In genomic region chr1:156682166-156682890, GRCh38 we compare ENCODE assay signal across 21 cellular contexts. TPM values are rescaled to one million over a fixed set of nuclear protein-coding genes. Genes with fewer than 3 reads are reported as not detected.
DNase-seq lines count a peak whose midpoint lies in the region; ATAC-seq, FAIRE-seq and TF ChIP-seq lines count a peak whose summit lies in the region.
"Had no signal": no experiment of that assay in that cellular context is flagged by ENCODE, and none has a peak within 500 bp of the region (broad histone marks: within the 10 kb centered on the region; RNA-seq: fewer than 3 reads in every experiment).

No MANE protein-coding gene starts in this region.

- intact Hi-C loops in activated B cell treated with CpG ODN at 0.5 μM for 24 hours (cut with micrococcal nuclease), result no loop called here

- peaks cover 15% of the 10 kb centered on the region for H3K27me3 Mint-ChIP-seq in GM23338 (ENCODE audit: insufficient read depth, low read depth, poor library complexity)
- H3K27me3 Mint-ChIP-seq in activated B cell treated with CpG ODN at 0.5 μM for 24 hours, result peaks cover 59% of the 10 kb centered on the region
- peaks cover 3% of the 10 kb centered on the region for H3K27me3 Mint-ChIP-seq in glutamatergic neuron (ENCODE audit: unreplicated experiment)

- TF ChIP-seq RAD21 in A549 (conservative IDR thresholded peaks at IDR 0.05 in 1 of 2, IDR thresholded peaks at IDR 0.05 in 1 of 2), result no peak

- 69% methylated on average over 5 of the region's 5 CpGs for WGBS in A549 (ENCODE audit: missing lambda C conversion rate)

- no peak for FAIRE-seq in A549 (lab: Jason Lieb, UNC)
- FAIRE-seq: GM18507 had no signal

- H3K27ac ChIP-seq in A549, result no peak overlapping the region
- H3K27ac ChIP-seq in GM23338 (ENCODE audit: low read depth), result no peak overlapping the region
- H3K27ac ChIP-seq: epithelial cell of prostate, SJSA1 had no signal

- CTCF ChIA-PET in A549 (lab: Yijun Ruan, JAX), result interaction anchor here (0.6 to 52.1 kb wide), 8 partner anchors 8 to 245 kb away, joined by 3 to 2258 read pairs (median 106); partner anchors contain the start of genes CRABP2, HAPLN2, ISG20L2 and METTL25B
- CTCF ChIA-PET in activated B cell treated with CpG ODN at 0.5 μM for 24 hours (lab: Charles Lee), result interaction anchor here (0.6 to 8.2 kb wide), 5 partner anchors 21 to 208 kb away, joined by 3 to 63 read pairs (median 5); no protein-coding TSS in a partner anchor

- no peaks in the 10 kb centered on the region for H3K36me3 ChIP-seq in GM23338 (ENCODE audit: insufficient read depth)
- H3K36me3 ChIP-seq: SJSA1 had no signal

- DNase-seq in A549 (ENCODE audit: low read depth in 1 of 2, low spot score in 1 of 2) (no peak), GM23338 (ENCODE audit: low spot score) (peak; percentile 80), activated B cell treated with CpG ODN at 0.5 μM for 24 hours (no peak), glutamatergic neuron (peak; percentile 34), NCI-H226 (no peak), NCI-H774 (lab: John Stamatoyannopoulos, UW) (no peak)
- DNase-seq: activated naive CD8-positive, alpha-beta T cell treated with anti-CD3 and anti-CD28 coated beads for 36 hours; activated T-cell treated with anti-CD3 and anti-CD28 coated beads, Interleukin-2, amount 50 U/mL, for 72 hours; CD8-positive, alpha-beta memory T cell; EL; NCI-H1417; NCI-H524 treated with DMSO at 0.1 percent for 48 hours had no signal

- H3K9me3 Mint-ChIP-seq in GM23338 (no peaks in the 10 kb centered on the region; the same call in 2 of the 3 replicates), activated B cell treated with CpG ODN at 0.5 μM for 24 hours (no peaks in the 10 kb centered on the region), glutamatergic neuron (ENCODE audit: unreplicated experiment) (peaks cover 1% of the 10 kb centered on the region)
- H3K9me3 Mint-ChIP-seq: activated naive CD8-positive, alpha-beta T cell treated with anti-CD3 and anti-CD28 coated beads for 36 hours; activated T-cell treated with anti-CD3 and anti-CD28 coated beads, Interleukin-2, amount 50 U/mL, for 72 hours; CD8-positive, alpha-beta memory T cell had no signal

- H3K4me2 ChIP-seq in A549 (no peak overlapping the region), GM23338 (no peak overlapping the region)

- H3K36me3 Mint-ChIP-seq in GM23338 (ENCODE audit: low read depth) (no peaks in the 10 kb centered on the region; the same call in 2 of the 3 replicates), activated B cell treated with CpG ODN at 0.5 μM for 24 hours (ENCODE audit: low read depth) (no peaks in the 10 kb centered on the region), glutamatergic neuron (ENCODE audit: unreplicated experiment) (no peaks in the 10 kb centered on the region)
- H3K36me3 Mint-ChIP-seq: activated naive CD8-positive, alpha-beta T cell treated with anti-CD3 and anti-CD28 coated beads for 36 hours; CD8-positive, alpha-beta memory T cell had no signal

- no peak for TF ChIP-seq EP300 in A549 (IDR thresholded peaks at IDR 0.05)

- H3K4me3 ChIP-seq in A549 (no peak overlapping the region), GM23338 (no peak overlapping the region)
- H3K4me3 ChIP-seq: SJSA1 had no signal

- no peaks in the 10 kb centered on the region for H4K20me1 ChIP-seq in GM23338 (replicated peaks; ENCODE audit: insufficient read depth)

- no peaks in the 10 kb centered on the region for H3K9me3 ChIP-seq in A549
- H3K9me3 ChIP-seq: SJSA1 had no signal

- POLR2A ChIA-PET in A549 (lab: Yijun Ruan, JAX) (no interaction called here), activated B cell treated with CpG ODN at 0.5 μM for 24 hours (lab: Charles Lee) (interaction anchor here (0.9 kb wide), 1 partner anchor 46 kb away, joined by 4 read pairs; the partner anchor contains the start of gene METTL25B)

- no peaks in the 10 kb centered on the region for H3F3A ChIP-seq in GM23338 (replicated peaks; ENCODE audit: low read depth)

- H3K79me2 ChIP-seq in GM23338 (replicated peaks; ENCODE audit: insufficient read depth), result no peaks in the 10 kb centered on the region

- H2AFZ ChIP-seq in GM23338, result peak overlapping the region; percentile 87

- TF ChIP-seq POLR2A in A549 (IDR thresholded peaks at IDR 0.05; ENCODE audit: low read length), result no peak

- no peaks in the 10 kb centered on the region for H3K9me2 ChIP-seq in GM23338 (ENCODE audit: insufficient read depth)

- ATAC-seq in A549, result peak; percentile 65 to 70; a peak in 5 of 6 replicates
- ATAC-seq in GM23338, result peak; percentile 63
- ATAC-seq in activated B cell treated with CpG ODN at 0.5 μM for 24 hours (ENCODE audit: low read depth), result peak; percentile 45
- no peak for ATAC-seq in HG03571 (IDR thresholded peaks at IDR 0.05; ENCODE audit: unreplicated experiment)
- ATAC-seq in GM21737 (IDR thresholded peaks at IDR 0.05; ENCODE audit: unreplicated experiment), result no peak
- ATAC-seq: activated T-cell treated with anti-CD3 and anti-CD28 coated beads, Interleukin-2, amount 50 U/mL, for 72 hours had no signal

- TF ChIP-seq CTCF in A549 (IDR thresholded peaks at IDR 0.05), result no peak
- peak; percentile 34 to 54 for TF ChIP-seq CTCF in GM23338 (conservative IDR thresholded peaks at IDR 0.05; ENCODE audit: low read depth in 2 of 2)
- TF ChIP-seq CTCF in activated B cell treated with CpG ODN at 0.5 μM for 24 hours (IDR thresholded peaks at IDR 0.05), result no peak
- no peak for TF ChIP-seq CTCF in glutamatergic neuron (IDR thresholded peaks at IDR 0.05; ENCODE audit: partially characterized antibody, unreplicated experiment)

- H3K4me1 Mint-ChIP-seq in GM23338 (peaks cover 31% of the 10 kb centered on the region), activated B cell treated with CpG ODN at 0.5 μM for 24 hours (peaks cover 40% of the 10 kb centered on the region), glutamatergic neuron (ENCODE audit: low read depth, unreplicated experiment) (peaks cover 8% of the 10 kb centered on the region)

- H3K27ac Mint-ChIP-seq in GM23338 (no peak overlapping the region), activated B cell treated with CpG ODN at 0.5 μM for 24 hours (no peak overlapping the region), glutamatergic neuron (ENCODE audit: unreplicated experiment) (no peak overlapping the region)
- H3K27ac Mint-ChIP-seq: activated naive CD8-positive, alpha-beta T cell treated with anti-CD3 and anti-CD28 coated beads for 36 hours; activated T-cell treated with anti-CD3 and anti-CD28 coated beads, Interleukin-2, amount 50 U/mL, for 72 hours; CD8-positive, alpha-beta memory T cell had no signal

- H3K4me1 ChIP-seq in A549 (peaks cover 22% of the 10 kb centered on the region), GM23338 (ENCODE audit: insufficient read depth) (peaks cover 13% of the 10 kb centered on the region)

- H3K27me3 ChIP-seq in GM23338 (ENCODE audit: insufficient read depth), result peaks cover 5% of the 10 kb centered on the region

- H3K4me3 Mint-ChIP-seq in GM23338, result no peak overlapping the region
- no peak overlapping the region for H3K4me3 Mint-ChIP-seq in activated B cell treated with CpG ODN at 0.5 μM for 24 hours
- H3K4me3 Mint-ChIP-seq in glutamatergic neuron (ENCODE audit: unreplicated experiment), result no peak overlapping the region
- H3K4me3 Mint-ChIP-seq: activated naive CD8-positive, alpha-beta T cell treated with anti-CD3 and anti-CD28 coated beads for 36 hours; activated T-cell treated with anti-CD3 and anti-CD28 coated beads, Interleukin-2, amount 50 U/mL, for 72 hours; CD8-positive, alpha-beta memory T cell had no signal

RNA-seq across cellular contexts. Expression of gene NES, which starts 5.1 kb away (rescaled TPM):
- 0.57 and 0.65 TPM in 2 replicates for polyA plus RNA-seq in A549 (2011; rRNA removed)
- 0.34 and 0.39 TPM in 2 replicates for polyA plus RNA-seq in A549 (2012; cell fraction: cytosol; rRNA removed)
- polyA plus RNA-seq in A549 (2012; cell fraction: nucleus; rRNA removed), result 2.5 and 2.7 TPM in 2 replicates
- 2.1 to 2.8 TPM (median 2.1 TPM) in 3 replicates for polyA plus RNA-seq in A549 (2017; fragmentation: RNase III; extraction: RNeasy Plus Mini Kit Qiagen cat#74134 plus additional on column Dnase treatment)
- 0.45 and 0.54 TPM in 2 replicates for polyA minus RNA-seq in A549 (2011; rRNA and poly(A)+ RNA removed)
- total RNA-seq in GM23338 (2014; rRNA removed; shearing (Covaris generic)), result 85.3 and 95.9 TPM in 2 replicates
- polyA plus RNA-seq in GM23338 (2016; fragmentation: Nextera tagmentation; extraction: Ambion mirVana), result 25.0 and 27.5 TPM in 2 replicates
- not detected in 2 replicates for total RNA-seq in activated B cell treated with CpG ODN at 0.5 μM for 24 hours
- 375 TPM for total RNA-seq in glutamatergic neuron (ENCODE audit: unreplicated experiment)
- total RNA-seq: CD8-positive, alpha-beta memory T cell; mononuclear cell; OCI-LY7; T-helper 2 cell treated with Interferon-gamma antibody and Interleukin-4, amounts not matched to agents 100 ng/mL and 5 ng/mL, for 36 hours had no signal
- polyA plus RNA-seq: CD8-positive, alpha-beta memory T cell had no signal

RNA-seq across cellular contexts. Expression of gene CRABP2, which starts 23.1 kb away (rescaled TPM):
- polyA plus RNA-seq in A549 (2011; rRNA removed), result 1.4 and 1.7 TPM in 2 replicates
- polyA plus RNA-seq in A549 (2012; cell fraction: cytosol; rRNA removed), result 2.9 and 3.8 TPM in 2 replicates
- polyA plus RNA-seq in A549 (2012; cell fraction: nucleus; rRNA removed), result 6.1 and 8.7 TPM in 2 replicates
- 15.6 to 19.1 TPM (median 17.9 TPM) in 3 replicates for polyA plus RNA-seq in A549 (2017; fragmentation: RNase III; extraction: RNeasy Plus Mini Kit Qiagen cat#74134 plus additional on column Dnase treatment)
- polyA minus RNA-seq in A549 (2011; rRNA and poly(A)+ RNA removed), result 1.0 TPM in 1 of 2 replicates, not detected in the other
- total RNA-seq in GM23338 (2014; rRNA removed; shearing (Covaris generic)), result 35.1 and 45.9 TPM in 2 replicates
- polyA plus RNA-seq in GM23338 (2016; fragmentation: Nextera tagmentation; extraction: Ambion mirVana), result 137 and 138 TPM in 2 replicates
- total RNA-seq in activated B cell treated with CpG ODN at 0.5 μM for 24 hours, result 0.55 and 0.66 TPM in 2 replicates
- 2.4 TPM for total RNA-seq in glutamatergic neuron (ENCODE audit: unreplicated experiment)
- polyA plus RNA-seq: CD8-positive, alpha-beta memory T cell had no signal

RNA-seq across cellular contexts. Expression of gene BCAN, which starts 40.4 kb away (rescaled TPM):
- polyA plus RNA-seq in A549 (2011; rRNA removed) (0.12 TPM in 1 of 2 replicates, not detected in the other), A549 (2017; fragmentation: RNase III; extraction: RNeasy Plus Mini Kit Qiagen cat#74134 plus additional on column Dnase treatment) (not detected in 3 replicates), GM23338 (2016; fragmentation: Nextera tagmentation; extraction: Ambion mirVana) (2.3 and 3.6 TPM in 2 replicates)
- polyA plus RNA-seq in A549 (2012; cell fraction: cytosol; rRNA removed), result 0.03 TPM in 1 of 2 replicates, not detected in the other
- 0.07 and 0.18 TPM in 2 replicates for polyA plus RNA-seq in A549 (2012; cell fraction: nucleus; rRNA removed)
- polyA minus RNA-seq in A549 (2011; rRNA and poly(A)+ RNA removed), result not detected in 2 replicates
- 5.5 and 8.0 TPM in 2 replicates for total RNA-seq in GM23338 (2014; rRNA removed; shearing (Covaris generic))
- total RNA-seq in activated B cell treated with CpG ODN at 0.5 μM for 24 hours (0.27 and 0.51 TPM in 2 replicates), glutamatergic neuron (ENCODE audit: unreplicated experiment) (10.3 TPM)
- total RNA-seq: activated naive CD8-positive, alpha-beta T cell treated with anti-CD3 and anti-CD28 coated beads for 36 hours; CD8-positive, alpha-beta memory T cell; LHCN-M2; mononuclear cell; OCI-LY7; SJSA1; T-helper 2 cell treated with Interferon-gamma antibody and Interleukin-4, amounts not matched to agents 100 ng/mL and 5 ng/mL, for 36 hours had no signal
- polyA plus RNA-seq: CD8-positive, alpha-beta memory T cell had no signal

RNA-seq across cellular contexts. Expression of gene METTL25B, which starts 45.9 kb away (rescaled TPM):
- polyA plus RNA-seq in A549 (2011; rRNA removed), result 18.5 and 22.1 TPM in 2 replicates
- 19.4 and 21.3 TPM in 2 replicates for polyA plus RNA-seq in A549 (2012; cell fraction: cytosol; rRNA removed)
- 34.1 and 34.8 TPM in 2 replicates for polyA plus RNA-seq in A549 (2012; cell fraction: nucleus; rRNA removed)
- polyA plus RNA-seq in A549 (2017; fragmentation: RNase III; extraction: RNeasy Plus Mini Kit Qiagen cat#74134 plus additional on column Dnase treatment), result 15.7 to 21.7 TPM (median 16.7 TPM) in 3 replicates
- 19.6 and 21.6 TPM in 2 replicates for polyA minus RNA-seq in A549 (2011; rRNA and poly(A)+ RNA removed)
- 12.9 and 18.3 TPM in 2 replicates for total RNA-seq in GM23338 (2014; rRNA removed; shearing (Covaris generic))
- 18.1 and 21.1 TPM in 2 replicates for polyA plus RNA-seq in GM23338 (2016; fragmentation: Nextera tagmentation; extraction: Ambion mirVana)
- total RNA-seq in activated B cell treated with CpG ODN at 0.5 μM for 24 hours, result 54.5 and 56.7 TPM in 2 replicates
- 27.1 TPM for total RNA-seq in glutamatergic neuron (ENCODE audit: unreplicated experiment)

RNA-seq across cellular contexts. Expression of gene ISG20L2, which starts 46.2 kb away (rescaled TPM):
- polyA plus RNA-seq in A549 (2011; rRNA removed), result 42.5 and 55.7 TPM in 2 replicates
- 29.2 and 35.7 TPM in 2 replicates for polyA plus RNA-seq in A549 (2012; cell fraction: cytosol; rRNA removed)
- 12.5 and 17.9 TPM in 2 replicates for polyA plus RNA-seq in A549 (2012; cell fraction: nucleus; rRNA removed)
- polyA plus RNA-seq in A549 (2017; fragmentation: RNase III; extraction: RNeasy Plus Mini Kit Qiagen cat#74134 plus additional on column Dnase treatment), result 27.6 to 31.4 TPM (median 29.6 TPM) in 3 replicates
- 44.0 and 56.0 TPM in 2 replicates for polyA minus RNA-seq in A549 (2011; rRNA and poly(A)+ RNA removed)
- total RNA-seq in GM23338 (2014; rRNA removed; shearing (Covaris generic)), result 34.9 and 50.9 TPM in 2 replicates
- 22.2 and 23.1 TPM in 2 replicates for polyA plus RNA-seq in GM23338 (2016; fragmentation: Nextera tagmentation; extraction: Ambion mirVana)
- total RNA-seq in activated B cell treated with CpG ODN at 0.5 μM for 24 hours, result 50.8 and 53.0 TPM in 2 replicates
- total RNA-seq in glutamatergic neuron (ENCODE audit: unreplicated experiment), result 32.6 TPM

Comparison
In these comparisons a context has a peak if more than half of its experiments do, and no peak if none do; other contexts are left out.
1. ATAC-seq: peak in A549 (2 of 2), GM23338 (single experiment) and activated B cell treated with CpG ODN at 0.5 μM for 24 hours (single experiment); none in HG03571 (single experiment) and GM21737 (single experiment).
2. DNase-seq: peak in GM23338 (single experiment) and glutamatergic neuron (single experiment); none in A549 (0 of 2), activated B cell treated with CpG ODN at 0.5 μM for 24 hours (single experiment), NCI-H226 (single experiment) and NCI-H774 (single experiment).
3. CTCF ChIP-seq: peak in GM23338 (2 of 2); none in A549 (single experiment), activated B cell treated with CpG ODN at 0.5 μM for 24 hours (single experiment) and glutamatergic neuron (single experiment).
4. RNA of gene NES, which starts 5.1 kb away (total RNA-seq): 375 TPM in glutamatergic neuron (single experiment) and 85.3 to 95.9 TPM in GM23338; not detected in activated B cell treated with CpG ODN at 0.5 μM for 24 hours; every median in the first group is over 10 times any median in the second.
5. RNA of gene CRABP2, which starts 23.1 kb away (total RNA-seq): 35.1 to 45.9 TPM in GM23338; 2.4 TPM in glutamatergic neuron (single experiment) and 0.55 to 0.66 TPM in activated B cell treated with CpG ODN at 0.5 μM for 24 hours; every median in the first group is over 10 times any median in the second.